ENCODE assay signal across 18 cellular contexts in the genomic region with DNA sequence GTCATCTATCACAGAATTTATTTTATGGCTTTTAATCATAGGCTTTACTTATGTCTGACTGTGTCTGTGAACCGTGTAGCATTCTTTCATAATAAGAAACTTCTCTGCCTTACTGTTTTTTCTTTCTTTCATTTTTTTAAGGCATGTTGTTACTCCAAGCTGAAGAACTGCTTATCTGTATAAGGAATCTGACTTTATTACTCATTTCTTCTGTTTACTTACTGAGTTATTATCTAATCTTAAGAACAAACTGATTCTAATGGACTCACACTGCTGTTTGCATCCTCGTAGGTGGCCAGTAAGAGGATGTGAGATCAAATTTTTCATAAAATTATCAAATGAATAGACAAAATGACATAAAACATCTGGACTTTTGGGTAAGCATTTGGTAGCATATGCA.
"Had no signal": no experiment of that assay in that cellular context is flagged by ENCODE, and none has a peak within 500 bp of the region (broad histone marks: within the 10 kb centered on the region; RNA-seq: fewer than 3 reads in every experiment).

No MANE protein-coding gene starts in this region.

- H3K4me2 ChIP-seq: KMS-11 had no signal

- H3K9ac ChIP-seq: KMS-11 had no signal

- H3K4me1 ChIP-seq: adrenal gland had no signal

- H3K27me3 ChIP-seq: adrenal gland had no signal

- H3K9me3 ChIP-seq: adrenal gland had no signal

- ATAC-seq: activated T-cell treated with anti-CD3 and anti-CD28 coated beads, Interleukin-2, amount 50 U/mL, for 4 hours; T-helper 17 cell had no signal

- H3K27ac ChIP-seq: adrenal gland, KMS-11 had no signal

- H3K4me3 ChIP-seq: adrenal gland had no signal

- DNase-seq: activated B cell treated with CpG ODN at 0.5 μM for 24 hours; activated CD4-positive, alpha-beta memory T cell treated with anti-CD3 and anti-CD28 coated beads for 36 hours; activated CD4-positive, alpha-beta T cell treated with anti-CD3 and anti-CD28 coated beads for 1 hour; activated CD4-positive, alpha-beta T cell treated with anti-CD3 and anti-CD28 coated beads, Interleukin-2, amount 10 ng/mL, durations not matched to agents 7 days and 5 days; activated CD8-positive, alpha-beta memory T cell treated with anti-CD3 and anti-CD28 coated beads for 24 hours; activated effector memory CD4-positive, alpha-beta T cell treated with anti-CD3 and anti-CD28 coated beads, Interleukin-2, amount 50 U/mL, for 16 hours; activated naive CD4-positive, alpha-beta T cell treated with Interleukin-2 at 50 U/mL for 16 hours; activated naive CD8-positive, alpha-beta T cell treated with anti-CD3 and anti-CD28 coated beads for 36 hours; activated T-cell treated with anti-CD3 and anti-CD28 coated beads, Interleukin-2, amount 50 U/mL, for 4 hours; adrenal gland; aorta; NCI-H1092; NCI-H1930; NCI-H510A treated with DMSO at 0.1 percent for 48 hours; SIG-M5; T-helper 17 cell; T-helper 9 cell had no signal

- H3K36me3 ChIP-seq: adrenal gland had no signal
